Comparison of ENCODE assay signal across 11 cellular contexts in the genomic region with DNA sequence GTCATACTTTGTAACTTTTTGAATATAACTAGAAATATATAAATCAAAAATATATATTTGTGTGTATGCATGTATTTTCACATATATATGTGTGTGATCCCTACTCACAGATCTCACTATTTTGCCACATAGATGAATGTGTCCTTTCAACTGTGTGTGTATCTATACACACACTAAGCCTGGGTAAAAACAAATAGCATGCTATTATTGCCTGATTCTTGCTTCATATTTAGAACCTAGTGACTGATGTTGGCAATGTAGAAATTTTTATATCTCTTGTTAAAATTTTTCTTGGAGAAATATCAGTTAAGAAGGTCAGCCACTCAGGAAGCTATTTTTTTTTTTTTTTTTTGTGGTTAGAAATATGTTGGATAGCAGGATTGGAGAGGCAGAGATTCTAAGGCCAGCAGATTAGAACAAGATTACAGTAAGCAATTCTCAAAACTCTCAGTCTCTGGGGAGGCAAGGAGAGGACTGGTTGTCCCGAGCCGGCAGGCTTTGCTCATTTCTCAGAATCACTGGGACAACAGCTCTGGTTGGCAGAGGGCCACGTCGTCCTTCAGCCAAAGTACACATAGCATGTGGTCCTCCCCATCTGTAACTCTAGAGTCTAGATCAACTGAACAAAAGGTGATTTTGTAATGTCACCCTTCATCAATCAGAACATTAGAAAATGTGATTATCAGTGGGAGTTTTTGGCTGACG. TPM values are rescaled to one million over a fixed set of nuclear protein-coding genes. Genes with fewer than 3 reads are reported as not detected.
DNase-seq lines count a peak whose midpoint lies in the region; ATAC-seq and TF ChIP-seq lines count a peak whose summit lies in the region.
"Had no signal": no experiment of that assay in that cellular context is flagged by ENCODE, and none has a peak within 500 bp of the region (broad histone marks: within the 10 kb centered on the region; RNA-seq: fewer than 3 reads in every experiment).

No MANE protein-coding gene starts in this region.

- CTCF ChIA-PET in RWPE1 (lab: Yijun Ruan, JAX): no interaction called here

- no peak for TF ChIP-seq CTCF in heart left ventricle (IDR thresholded peaks at IDR 0.05)
- TF ChIP-seq CTCF in psoas muscle (IDR thresholded peaks at IDR 0.05): no peak
- TF ChIP-seq CTCF in RWPE1 (conservative IDR thresholded peaks at IDR 0.05; ENCODE audit: low read depth): no peak

- H3K27me3 ChIP-seq in adipocyte (replicated peaks; ENCODE audit: control insufficient read depth, insufficient read depth, low read length): no peaks in the 10 kb centered on the region
- H3K27me3 ChIP-seq in heart left ventricle: no peaks in the 10 kb centered on the region
- no peaks in the 10 kb centered on the region for H3K27me3 ChIP-seq in psoas muscle (ENCODE audit: insufficient read depth in 3 of 3, low read length in 2 of 3)

- TF ChIP-seq POLR2A in heart left ventricle (IDR thresholded peaks at IDR 0.05): no peak

- 3 to 15% (median 7%) methylated on average over 5 of the region's 5 CpGs for WGBS in heart left ventricle, 4 donors
- WGBS in psoas muscle, 3 donors: 8 to 33% (median 15%) methylated on average over 5 of the region's 5 CpGs

- POLR2A ChIA-PET in RWPE1 (lab: Yijun Ruan, JAX; ENCODE audit: low non-redundant PET): no interaction called here

- H3K9me3 ChIP-seq in adipocyte (ENCODE audit: control insufficient read depth, low read length): no peaks in the 10 kb centered on the region
- H3K9me3 ChIP-seq in heart left ventricle: no peaks in the 10 kb centered on the region
- H3K9me3 ChIP-seq in psoas muscle: no peaks in the 10 kb centered on the region

- H3K4me1 ChIP-seq in adipocyte (ENCODE audit: control insufficient read depth, insufficient read depth, low read length): peaks cover 41% of the 10 kb centered on the region
- H3K4me1 ChIP-seq in heart left ventricle: peaks cover 0 to 30% (median 16%) of the 10 kb centered on the region in 12 donors
- H3K4me1 ChIP-seq in psoas muscle: peaks cover 16% of the 10 kb centered on the region

- H3K9ac ChIP-seq in adipocyte (ENCODE audit: low read length): peak overlapping the region; percentile 85

- intact Hi-C loops in heart left ventricle (cut with DNase I): loop anchor here in 5 of 10 donors (5.0 to 10.0 kb wide), 7 partner anchors 69 to 319 kb away; partner anchors contain the start of genes C7 (in 5 of the 5) and PLCXD3 (in 1 of the 5)
- intact Hi-C loops in psoas muscle (cut with DNase I): no loop called here

- no peaks in the 10 kb centered on the region for H3K36me3 ChIP-seq in adipocyte (ENCODE audit: control insufficient read depth, insufficient read depth, low read length, severe bottlenecking)
- no peaks in the 10 kb centered on the region for H3K36me3 ChIP-seq in heart left ventricle
- no peaks in the 10 kb centered on the region for H3K36me3 ChIP-seq in psoas muscle (ENCODE audit: insufficient read depth in 1 of 2, low read depth in 1 of 2)

- peak; percentile 96 to 98 (median 97) for ATAC-seq in heart left ventricle
- peak; percentile 61 to 95 (median 93) for ATAC-seq in psoas muscle
- ATAC-seq in HG02884 (IDR thresholded peaks at IDR 0.05; ENCODE audit: unreplicated experiment): no peak

- H3K4me3 ChIP-seq in adipocyte (ENCODE audit: low read length): no peak overlapping the region
- H3K4me3 ChIP-seq in heart left ventricle: no peak overlapping the region
- no peak overlapping the region for H3K4me3 ChIP-seq in psoas muscle
- H3K4me3 ChIP-seq: PC-9 had no signal

- H3K27ac ChIP-seq in heart left ventricle (peak overlapping the region; percentile 58 to 85 (median 78)), psoas muscle (no peak overlapping the region), RWPE1 (no peak overlapping the region)
- H3K27ac ChIP-seq: epithelial cell of prostate, PC-9 had no signal

- DNase-seq in D341Med (ENCODE audit: low spot score) (peak; percentile 44), adipocyte (ENCODE audit: low read depth) (peak; percentile 92), heart left ventricle (peak; percentile 94 to 99 (median 97)), psoas muscle (peak; percentile 97), iPS-NIHi11 (ENCODE audit: low spot score) (no peak), NCI-H187 (lab: John Stamatoyannopoulos, UW) (no peak), RWPE1 (ENCODE audit: low spot score) (no peak)

RNA-seq across cellular contexts. Expression of gene C6, which starts 19.7 kb away (rescaled TPM):
- total RNA-seq in heart left ventricle (100 to 1,000 TPM in 3 of 9 donors, 10 to 100 TPM in 6; 14.1 to 151 (median 77.0) TPM), psoas muscle (1 to 10 TPM in 1 of 4 donors, under 1 TPM in 3; 0.17 to 1.1 (median 0.46) TPM)
- polyA plus RNA-seq in heart left ventricle (1 to 10 TPM; 3.2 to 7.2 TPM), psoas muscle (under 1 TPM; 0.13 to 0.14 (median 0.13) TPM)
- total RNA-seq: PC-9, pulmonary artery endothelial cell had no signal

Comparison
In these comparisons a context has a peak if more than half of its experiments do, and no peak if none do; other contexts are left out.
1. DNase-seq: peak in D341Med (single experiment), adipocyte (single experiment), heart left ventricle (5 of 5) and psoas muscle (2 of 2); none in iPS-NIHi11 (single experiment), NCI-H187 (0 of 2) and RWPE1 (single experiment).
2. H3K27ac ChIP-seq: peak in heart left ventricle (12 of 12); none in psoas muscle (single experiment) and RWPE1 (single experiment).
3. RNA of gene C6, which starts 19.7 kb away (total RNA-seq): 14.1 to 151 TPM in heart left ventricle; 0.17 to 1.1 TPM in psoas muscle; every median in the first group is over 4 times any median in the second.